In genomic region chr12:44286336-44286735, GRCh38 we compare ENCODE assay signal across 2 cellular contexts.
TF ChIP-seq lines count a peak whose summit lies in the region.

No MANE protein-coding gene starts in this region.

TF ChIP-seq in SK-N-SH treated with all-trans-retinoic acid at 6 μM for 48 hours, 23 proteins besides CTCF, POLR2A, EP300 and RAD21 (continued from another document):
- no peak for TF ChIP-seq ZFP30 (CRISPR knock-in tag; IDR thresholded peaks at IDR 0.05)
- TF ChIP-seq ARNTL (CRISPR knock-in tag; IDR thresholded peaks at IDR 0.05; ENCODE audit: borderline replicate concordance, low read depth) = no peak
- no peak for TF ChIP-seq ZNF565 (CRISPR knock-in tag; conservative IDR thresholded peaks at IDR 0.05; ENCODE audit: low read depth)

TF ChIP-seq in SK-N-SH, 30 proteins besides CTCF, POLR2A, EP300 and RAD21 (continued from another document):
- no peak for TF ChIP-seq GABPA (IDR thresholded peaks at IDR 0.05; ENCODE audit: low read depth)
- TF ChIP-seq TEAD4 (IDR thresholded peaks at IDR 0.05; ENCODE audit: borderline replicate concordance, insufficient read depth) = no peak
- no peak for TF ChIP-seq RXRA (IDR thresholded peaks at IDR 0.05; ENCODE audit: borderline replicate concordance, low read depth)
- no peak for TF ChIP-seq NRF1 (IDR thresholded peaks at IDR 0.05; ENCODE audit: low read depth, low read length)
- TF ChIP-seq, protein P1, sequence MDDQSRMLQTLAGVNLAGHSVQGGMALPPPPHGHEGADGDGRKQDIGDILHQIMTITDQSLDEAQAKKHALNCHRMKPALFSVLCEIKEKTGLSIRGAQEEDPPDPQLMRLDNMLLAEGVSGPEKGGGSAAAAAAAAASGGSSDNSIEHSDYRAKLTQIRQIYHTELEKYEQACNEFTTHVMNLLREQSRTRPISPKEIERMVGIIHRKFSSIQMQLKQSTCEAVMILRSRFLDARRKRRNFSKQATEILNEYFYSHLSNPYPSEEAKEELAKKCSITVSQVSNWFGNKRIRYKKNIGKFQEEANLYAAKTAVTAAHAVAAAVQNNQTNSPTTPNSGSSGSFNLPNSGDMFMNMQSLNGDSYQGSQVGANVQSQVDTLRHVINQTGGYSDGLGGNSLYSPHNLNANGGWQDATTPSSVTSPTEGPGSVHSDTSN (IDR thresholded peaks at IDR 0.05) = no peak
- TF ChIP-seq GATA2 (CRISPR knock-in tag; IDR thresholded peaks at IDR 0.05) = no peak
- no peak for TF ChIP-seq USF1 (IDR thresholded peaks at IDR 0.05; ENCODE audit: borderline replicate concordance, low read depth)
- TF ChIP-seq, protein P2, sequence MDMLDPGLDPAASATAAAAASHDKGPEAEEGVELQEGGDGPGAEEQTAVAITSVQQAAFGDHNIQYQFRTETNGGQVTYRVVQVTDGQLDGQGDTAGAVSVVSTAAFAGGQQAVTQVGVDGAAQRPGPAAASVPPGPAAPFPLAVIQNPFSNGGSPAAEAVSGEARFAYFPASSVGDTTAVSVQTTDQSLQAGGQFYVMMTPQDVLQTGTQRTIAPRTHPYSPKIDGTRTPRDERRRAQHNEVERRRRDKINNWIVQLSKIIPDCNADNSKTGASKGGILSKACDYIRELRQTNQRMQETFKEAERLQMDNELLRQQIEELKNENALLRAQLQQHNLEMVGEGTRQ (IDR thresholded peaks at IDR 0.05; ENCODE audit: borderline replicate concordance, low read depth, low read length) = no peak
